Comparison of ENCODE assay signal across 19 cellular contexts in the genomic region with DNA sequence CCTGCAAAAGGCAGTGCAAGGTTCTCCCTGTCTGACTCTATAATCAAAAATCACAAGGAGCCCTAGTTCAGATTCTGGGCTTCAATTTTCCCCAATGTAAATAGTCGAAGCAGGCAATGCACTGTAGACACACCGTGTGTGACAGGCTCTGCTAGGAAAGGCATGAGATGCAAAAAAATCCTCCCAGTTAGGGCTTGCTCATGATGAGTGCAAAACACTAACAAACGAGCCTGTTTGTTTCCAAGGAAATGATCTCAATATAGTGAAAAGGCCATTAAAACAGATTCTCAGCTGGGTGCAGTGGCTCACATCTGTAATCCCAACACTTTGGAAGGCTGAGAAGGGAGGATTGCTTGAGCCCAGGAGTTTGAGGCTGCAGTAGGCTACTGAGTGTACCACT. TPM values are rescaled to one million over a fixed set of nuclear protein-coding genes. Genes with fewer than 3 reads are reported as not detected.
DNase-seq lines count a peak whose midpoint lies in the region; FAIRE-seq and TF ChIP-seq lines count a peak whose summit lies in the region.
"Had no signal": no experiment of that assay in that cellular context is flagged by ENCODE, and none has a peak within 500 bp of the region (broad histone marks: within the 10 kb centered on the region; RNA-seq: fewer than 3 reads in every experiment).

No MANE protein-coding gene starts in this region.

- H3K9ac ChIP-seq in SK-N-MC (ENCODE audit: insufficient read length): no peak overlapping the region

- H3K27me3 Mint-ChIP-seq in Caco-2 (ENCODE audit: insufficient read depth, unreplicated experiment): no peaks in the 10 kb centered on the region
- H3K27me3 Mint-ChIP-seq in activated CD4-positive, alpha-beta T cell treated with anti-CD3 and anti-CD28 coated beads, Interleukin-2, amount 10 ng/mL, durations not matched to agents 24 days and 14 days: peaks cover 3% of the 10 kb centered on the region

- no peaks in the 10 kb centered on the region for H3K9me3 Mint-ChIP-seq in Caco-2 (ENCODE audit: unreplicated experiment)
- no peaks in the 10 kb centered on the region for H3K9me3 Mint-ChIP-seq in activated CD4-positive, alpha-beta T cell treated with anti-CD3 and anti-CD28 coated beads, Interleukin-2, amount 10 ng/mL, durations not matched to agents 24 days and 14 days
- H3K9me3 Mint-ChIP-seq: stimulated activated naive CD8-positive, alpha-beta T cell treated with anti-CD3 and anti-CD28 coated beads, Interleukin-15, Interleukin-2, amounts not matched to agents 100 ng/mL and 50 ng/mL, for 24 hours had no signal

- H3K27ac Mint-ChIP-seq in Caco-2 (ENCODE audit: unreplicated experiment): peak overlapping the region; percentile 53
- no peak overlapping the region for H3K27ac Mint-ChIP-seq in activated CD4-positive, alpha-beta T cell treated with anti-CD3 and anti-CD28 coated beads, Interleukin-2, amount 10 ng/mL, durations not matched to agents 24 days and 14 days

- 59 to 77% (median 68%) methylated on average over 3 of the region's 3 CpGs for WGBS in stomach, 5 donors

- POLR2A ChIA-PET in Caco-2 (lab: Charles Lee): interaction anchor here (0.7 kb wide), 1 partner anchor 19 kb away, joined by 7 read pairs; no protein-coding TSS in a partner anchor

- intact Hi-C loops in Caco-2 (cut with micrococcal nuclease; ENCODE audit: unreplicated experiment): loop anchor here (1.0 to 5.0 kb wide), 3 partner anchors 49 to 115 kb away; a partner anchor contains a TSS
- intact Hi-C loops in stomach (cut with DNase I; ENCODE audit: low total_unique reads): no loop called here
- intact Hi-C loops in activated CD4-positive, alpha-beta T cell treated with anti-CD3 and anti-CD28 coated beads, Interleukin-2, amount 10 ng/mL, durations not matched to agents 24 days and 14 days (cut with micrococcal nuclease): loop anchor here (5.0 kb wide), 1 partner anchor 101 kb away; a partner anchor contains a TSS

- FAIRE-seq in GM12892 (lab: Jason Lieb, UNC): no peak

- no peak for DNase-seq in Caco-2
- no peak for DNase-seq in SK-N-MC (ENCODE audit: low read depth, low spot score)
- no peak for DNase-seq in right atrium auricular region (ENCODE audit: low spot score)
- no peak for DNase-seq in stomach
- no peak for DNase-seq in T-helper 2 cell
- no peak for DNase-seq in activated CD4-positive, alpha-beta T cell treated with anti-CD3 and anti-CD28 coated beads, Interleukin-2, amount 10 ng/mL, durations not matched to agents 24 days and 14 days
- DNase-seq in SW 1271 (lab: John Stamatoyannopoulos, UW): no peak
- no peak for DNase-seq in GM12892 (ENCODE audit: insufficient read length)
- DNase-seq: activated naive CD4-positive, alpha-beta T cell treated with anti-CD3 and anti-CD28 coated beads, Interleukin-2, amount 50 U/mL, for 16 hours; activated T-cell treated with anti-CD3 and anti-CD28 coated beads, Interleukin-2, amount 50 U/mL, for 1 hour; BE2C; brain microvascular endothelial cell; effector CD4-positive, alpha-beta T cell; MG63; NCI-H2029 treated with DMSO at 0.1 percent for 48 hours; NCI-H524 treated with DMSO at 0.1 percent for 48 hours; stimulated activated CD4-positive, alpha-beta T cell treated with anti-CD3 and anti-CD28 coated beads, Interleukin-15, amount 100 ng/mL, for 24 hours had no signal

- BruUV-seq in Caco-2 (replicated peaks; lab: Mats Ljungman, UMichigan): no TSS peak

- H3K4me3 Mint-ChIP-seq in Caco-2 (ENCODE audit: unreplicated experiment): no peak overlapping the region
- H3K4me3 Mint-ChIP-seq in activated CD4-positive, alpha-beta T cell treated with anti-CD3 and anti-CD28 coated beads, Interleukin-2, amount 10 ng/mL, durations not matched to agents 24 days and 14 days: no peak overlapping the region
- H3K4me3 Mint-ChIP-seq: stimulated activated naive CD8-positive, alpha-beta T cell treated with anti-CD3 and anti-CD28 coated beads, Interleukin-15, Interleukin-2, amounts not matched to agents 100 ng/mL and 50 ng/mL, for 24 hours had no signal

- peaks cover 12% of the 10 kb centered on the region for H3K4me1 Mint-ChIP-seq in Caco-2 (ENCODE audit: low read depth, unreplicated experiment)
- H3K4me1 Mint-ChIP-seq in activated CD4-positive, alpha-beta T cell treated with anti-CD3 and anti-CD28 coated beads, Interleukin-2, amount 10 ng/mL, durations not matched to agents 24 days and 14 days: peaks cover 16% of the 10 kb centered on the region

- TF ChIP-seq CTCF in Caco-2 (IDR thresholded peaks at IDR 0.05; ENCODE audit: insufficient read depth in 1 of 2, low read depth in 1 of 2, low read length in 1 of 2, severe bottlenecking in 1 of 2, unreplicated experiment in 1 of 2): no peak
- TF ChIP-seq CTCF in right atrium auricular region (IDR thresholded peaks at IDR 0.05): no peak
- no peak for TF ChIP-seq CTCF in stomach (IDR thresholded peaks at IDR 0.05)

- H3K27ac ChIP-seq in SK-N-MC: peak overlapping the region; percentile 76
- H3K27ac ChIP-seq in right atrium auricular region: peak overlapping the region; percentile 56 to 78
- peak overlapping the region in 4 of 5 donors; percentile 30 to 82 (median 55) for H3K27ac ChIP-seq in stomach
- H3K27ac ChIP-seq: SJSA1 had no signal

- TF ChIP-seq EP300 in stomach (IDR thresholded peaks at IDR 0.05): no peak

- CTCF ChIA-PET in Caco-2 (lab: Charles Lee): interaction anchor here (0.6 to 2.7 kb wide), 9 partner anchors 11 to 120 kb away, joined by 3 to 48 read pairs (median 6); a partner anchor contains a TSS

- no peak for TF ChIP-seq POLR2A in stomach (IDR thresholded peaks at IDR 0.05)
- TF ChIP-seq POLR2A in GM12892 (IDR thresholded peaks at IDR 0.05; ENCODE audit: low read depth, low read length): no peak

- H3K9me3 ChIP-seq in Caco-2 (no peaks in the 10 kb centered on the region), SK-N-MC (ENCODE audit: low read depth, low read length) (no peaks in the 10 kb centered on the region), right atrium auricular region (no peaks in the 10 kb centered on the region), stomach (no peaks in the 10 kb centered on the region)
- H3K9me3 ChIP-seq: BE2C, MG63, SJSA1 had no signal

- no peaks in the 10 kb centered on the region for H3K36me3 ChIP-seq in Caco-2 (ENCODE audit: control insufficient read depth, insufficient read depth, low read length)
- H3K36me3 ChIP-seq in SK-N-MC (ENCODE audit: insufficient read depth, low read length): no peaks in the 10 kb centered on the region
- peaks cover 7% of the 10 kb centered on the region for H3K36me3 ChIP-seq in right atrium auricular region
- peaks cover 0 to 8% (median 0%) of the 10 kb centered on the region in 4 donors for H3K36me3 ChIP-seq in stomach
- H3K36me3 ChIP-seq: MG63, SJSA1 had no signal

- H3K36me3 Mint-ChIP-seq in Caco-2 (ENCODE audit: insufficient read depth, unreplicated experiment): peaks cover 5% of the 10 kb centered on the region
- no peaks in the 10 kb centered on the region for H3K36me3 Mint-ChIP-seq in activated CD4-positive, alpha-beta T cell treated with anti-CD3 and anti-CD28 coated beads, Interleukin-2, amount 10 ng/mL, durations not matched to agents 24 days and 14 days (ENCODE audit: low read depth)

- H3K27me3 ChIP-seq in Caco-2 (replicated peaks; ENCODE audit: control insufficient read depth, insufficient read depth, low read length): no peaks in the 10 kb centered on the region
- no peaks in the 10 kb centered on the region for H3K27me3 ChIP-seq in right atrium auricular region
- H3K27me3 ChIP-seq in stomach: no peaks in the 10 kb centered on the region
- H3K27me3 ChIP-seq: BE2C, brain microvascular endothelial cell, MG63, SJSA1 had no signal

- H3K4me1 ChIP-seq in Caco-2: peaks cover 16% of the 10 kb centered on the region; the same call in 1 of the 2 replicates
- peaks cover 0 to 73% of the 10 kb centered on the region in 2 donors for H3K4me1 ChIP-seq in right atrium auricular region
- H3K4me1 ChIP-seq in stomach: peaks cover 6 to 36% (median 25%) of the 10 kb centered on the region in 4 donors

- H3K4me3 ChIP-seq in Caco-2 (ENCODE audit: low read depth, low read length) (no peak overlapping the region), SK-N-MC (no peak overlapping the region), right atrium auricular region (no peak overlapping the region), stomach (no peak overlapping the region)
- H3K4me3 ChIP-seq: MG63, SJSA1 had no signal

RNA-seq across cellular contexts. Expression of a gene that starts 55.7 kb away (rescaled TPM):
- total RNA-seq in Caco-2 (2022) (59.3 and 62.9 TPM in 2 replicates), right atrium auricular region (10 to 100 TPM in 1 of 2 donors, 1 to 10 TPM in 1; 6.6 to 14.3 TPM), stomach (10 to 100 TPM in 3 of 5 donors, 1 to 10 TPM in 2; 1.8 to 48.3 (median 28.8) TPM)
- 10 to 100 TPM; 12.6 to 24.7 (median 16.4) TPM for polyA plus RNA-seq in stomach
- 54.5 and 65.6 TPM in 2 replicates for total RNA-seq in activated CD4-positive, alpha-beta T cell treated with anti-CD3 and anti-CD28 coated beads, Interleukin-2, amount 10 ng/mL, durations not matched to agents 24 days and 14 days
- 25.1 TPM for polyA plus RNA-seq in GM12892 (2012; ENCODE audit: missing spikeins)
